1 cellular context compared by ENCODE assay signal in the genomic region with DNA sequence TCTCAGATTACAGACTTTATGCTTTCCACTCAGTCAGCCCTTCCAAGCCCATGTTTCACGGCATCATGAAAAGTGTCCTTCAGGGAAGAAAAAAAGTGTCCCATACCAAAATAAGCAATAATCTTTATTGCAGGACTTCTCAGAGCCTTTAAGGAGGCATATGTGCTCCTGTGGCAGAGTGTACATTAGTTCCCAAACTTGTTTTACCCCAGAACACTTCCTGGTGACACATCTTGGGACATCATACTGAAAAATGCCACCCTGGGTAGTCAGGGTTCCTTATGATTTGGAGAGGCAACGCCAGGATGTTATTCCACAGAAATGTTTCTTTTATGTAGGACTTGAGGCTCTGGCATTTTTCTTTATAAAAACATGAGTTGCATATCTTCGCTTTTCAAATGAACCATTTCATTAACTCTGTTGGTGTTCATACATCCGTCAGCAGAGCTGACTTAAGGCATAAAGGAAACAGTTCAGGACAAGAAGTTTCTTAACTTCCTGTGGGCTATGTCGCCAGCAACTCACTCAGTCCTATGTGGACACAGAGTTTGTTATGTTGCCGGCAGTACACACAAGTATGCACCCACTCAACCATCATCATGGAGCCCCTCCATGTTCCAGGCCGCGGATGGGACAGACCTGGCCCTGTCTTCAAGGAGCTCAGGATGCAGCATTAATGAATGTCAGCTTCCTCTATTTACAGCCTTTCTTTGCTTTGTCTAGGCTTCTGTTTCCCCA.
TF ChIP-seq lines count a peak whose summit lies in the region.

No MANE protein-coding gene starts in this region.

TF ChIP-seq in GM12878, 131 proteins besides CTCF, POLR2A, EP300 and RAD21:
- no peak for TF ChIP-seq TARDBP (IDR thresholded peaks at IDR 0.05; ENCODE audit: borderline replicate concordance)
- no peak for TF ChIP-seq KLF5 (IDR thresholded peaks at IDR 0.05; ENCODE audit: partially characterized antibody)
- no peak for TF ChIP-seq CUX1 (IDR thresholded peaks at IDR 0.05; ENCODE audit: insufficient replicate concordance, low read depth, low read length)
- no peak for TF ChIP-seq SMC3 (IDR thresholded peaks at IDR 0.05; ENCODE audit: borderline replicate concordance, low read length)
- no peak for TF ChIP-seq EZH2 (IDR thresholded peaks at IDR 0.05; ENCODE audit: borderline replicate concordance, control insufficient read depth, low read depth, low read length)
- no peak for TF ChIP-seq IRF4 (IDR thresholded peaks at IDR 0.05; ENCODE audit: low read depth, low read length)
- TF ChIP-seq, protein P1, sequence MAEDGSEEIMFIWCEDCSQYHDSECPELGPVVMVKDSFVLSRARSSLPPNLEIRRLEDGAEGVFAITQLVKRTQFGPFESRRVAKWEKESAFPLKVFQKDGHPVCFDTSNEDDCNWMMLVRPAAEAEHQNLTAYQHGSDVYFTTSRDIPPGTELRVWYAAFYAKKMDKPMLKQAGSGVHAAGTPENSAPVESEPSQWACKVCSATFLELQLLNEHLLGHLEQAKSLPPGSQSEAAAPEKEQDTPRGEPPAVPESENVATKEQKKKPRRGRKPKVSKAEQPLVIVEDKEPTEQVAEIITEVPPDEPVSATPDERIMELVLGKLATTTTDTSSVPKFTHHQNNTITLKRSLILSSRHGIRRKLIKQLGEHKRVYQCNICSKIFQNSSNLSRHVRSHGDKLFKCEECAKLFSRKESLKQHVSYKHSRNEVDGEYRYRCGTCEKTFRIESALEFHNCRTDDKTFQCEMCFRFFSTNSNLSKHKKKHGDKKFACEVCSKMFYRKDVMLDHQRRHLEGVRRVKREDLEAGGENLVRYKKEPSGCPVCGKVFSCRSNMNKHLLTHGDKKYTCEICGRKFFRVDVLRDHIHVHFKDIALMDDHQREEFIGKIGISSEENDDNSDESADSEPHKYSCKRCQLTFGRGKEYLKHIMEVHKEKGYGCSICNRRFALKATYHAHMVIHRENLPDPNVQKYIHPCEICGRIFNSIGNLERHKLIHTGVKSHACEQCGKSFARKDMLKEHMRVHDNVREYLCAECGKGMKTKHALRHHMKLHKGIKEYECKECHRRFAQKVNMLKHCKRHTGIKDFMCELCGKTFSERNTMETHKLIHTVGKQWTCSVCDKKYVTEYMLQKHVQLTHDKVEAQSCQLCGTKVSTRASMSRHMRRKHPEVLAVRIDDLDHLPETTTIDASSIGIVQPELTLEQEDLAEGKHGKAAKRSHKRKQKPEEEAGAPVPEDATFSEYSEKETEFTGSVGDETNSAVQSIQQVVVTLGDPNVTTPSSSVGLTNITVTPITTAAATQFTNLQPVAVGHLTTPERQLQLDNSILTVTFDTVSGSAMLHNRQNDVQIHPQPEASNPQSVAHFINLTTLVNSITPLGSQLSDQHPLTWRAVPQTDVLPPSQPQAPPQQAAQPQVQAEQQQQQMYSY (CRISPR knock-in tag; IDR thresholded peaks at IDR 0.05) = no peak
- no peak for TF ChIP-seq SIX5 (IDR thresholded peaks at IDR 0.05; ENCODE audit: low read depth, low read length, severe bottlenecking)
- TF ChIP-seq BCL11A (IDR thresholded peaks at IDR 0.05; ENCODE audit: low read depth, low read length) = no peak
- TF ChIP-seq ASH2L (IDR thresholded peaks at IDR 0.05; ENCODE audit: borderline replicate concordance, low read depth) = no peak
- TF ChIP-seq MLLT1 (IDR thresholded peaks at IDR 0.05) = no peak
- no peak for TF ChIP-seq ZNF217 (IDR thresholded peaks at IDR 0.05)
- TF ChIP-seq CHD1 (IDR thresholded peaks at IDR 0.05; ENCODE audit: low read depth, low read length) = no peak
